ENCODE assay signal across 20 cellular contexts in the genomic region with DNA sequence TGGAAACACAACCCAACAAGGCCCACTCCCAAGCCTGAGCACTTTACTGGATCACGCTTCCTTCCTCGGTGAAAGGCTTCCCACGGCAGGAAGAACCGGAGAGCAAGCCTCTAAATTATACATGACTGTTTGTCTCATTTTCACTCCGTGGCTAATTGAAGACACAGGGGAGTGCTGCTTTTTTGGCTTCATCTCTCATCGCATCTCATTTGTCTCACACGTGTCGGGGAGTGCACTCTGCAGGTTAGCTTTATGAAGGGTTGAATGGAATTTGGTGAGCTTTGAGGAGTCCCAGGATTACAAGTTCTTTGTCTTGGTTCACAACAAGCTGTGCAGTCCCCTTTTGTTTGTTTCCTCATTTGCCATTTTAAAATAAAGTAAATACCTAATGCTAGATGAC.
"Had no signal": no experiment of that assay in that cellular context is flagged by ENCODE, and none has a peak within 500 bp of the region (broad histone marks: within the 10 kb centered on the region; RNA-seq: fewer than 3 reads in every experiment).

No MANE protein-coding gene starts in this region.

- H3K4me1 Mint-ChIP-seq: activated naive CD4-positive, alpha-beta T cell treated with anti-CD3 and anti-CD28 coated beads, Interleukin-2, amount 10 ng/mL, durations not matched to agents 7 days and 5 days; stimulated activated memory B cell treated with anti-CD40 and anti-IgM and Interleukin-4, amounts not matched to agents 10 μg/mL and 1 μg/mL and 100 μg/mL, for 72 hours had no signal

- H3K27me3 Mint-ChIP-seq: activated naive CD4-positive, alpha-beta T cell treated with anti-CD3 and anti-CD28 coated beads, Interleukin-2, amount 10 ng/mL, durations not matched to agents 7 days and 5 days; dendritic cell treated with granulocyte-macrophage colony-stimulating factor and Interleukin-4, amounts not matched to agents 40 ng/mL and 50 ng/mL, for 4 days; natural killer cell treated with Interleukin-12 subunit alpha and Interleukin-12 subunit beta and Interleukin-15 and Interleukin-18, amount 100 ng/mL, for 72 hours; stimulated activated memory B cell treated with anti-CD40 and anti-IgM and Interleukin-4, amounts not matched to agents 10 μg/mL and 1 μg/mL and 100 μg/mL, for 72 hours had no signal

- H3K27me3 ChIP-seq: esophagus muscularis mucosa, sigmoid colon, stomach, vagina had no signal

- H3K36me3 Mint-ChIP-seq: activated naive CD4-positive, alpha-beta T cell treated with anti-CD3 and anti-CD28 coated beads, Interleukin-2, amount 10 ng/mL, durations not matched to agents 7 days and 5 days; natural killer cell treated with Interleukin-12 subunit alpha and Interleukin-12 subunit beta and Interleukin-15 and Interleukin-18, amount 100 ng/mL, for 72 hours; stimulated activated memory B cell treated with anti-CD40 and anti-IgM and Interleukin-4, amounts not matched to agents 10 μg/mL and 1 μg/mL and 100 μg/mL, for 72 hours had no signal

- H3K27ac Mint-ChIP-seq: activated naive CD4-positive, alpha-beta T cell treated with anti-CD3 and anti-CD28 coated beads, Interleukin-2, amount 10 ng/mL, durations not matched to agents 7 days and 5 days; activated T-cell treated with anti-CD3 and anti-CD28 coated beads, Interleukin-2, amount 50 U/mL, for 72 hours; dendritic cell treated with granulocyte-macrophage colony-stimulating factor and Interleukin-4, amounts not matched to agents 40 ng/mL and 50 ng/mL, for 4 days; natural killer cell treated with Interleukin-12 subunit alpha and Interleukin-12 subunit beta and Interleukin-15 and Interleukin-18, amount 100 ng/mL, for 72 hours; stimulated activated memory B cell treated with anti-CD40 and anti-IgM and Interleukin-4, amounts not matched to agents 10 μg/mL and 1 μg/mL and 100 μg/mL, for 72 hours; T-helper 1 cell treated with Interleukin-12 subunit alpha and Interleukin-12 subunit beta and Interleukin-4 antibody, amounts not matched to agents 30 μg/mL and 1 μg/mL, for 36 hours had no signal

- H3K36me3 ChIP-seq: esophagus muscularis mucosa, sigmoid colon, stomach, vagina had no signal

- DNase-seq: activated CD4-positive, alpha-beta T cell treated with anti-CD3 and anti-CD28 coated beads for 4 hours; activated CD4-positive, alpha-beta T cell treated with anti-CD3 and anti-CD28 coated beads, Interleukin-2, amount 50 U/mL, for 48 hours; activated CD4-positive, CD25-positive, alpha-beta regulatory T cell; activated effector memory CD4-positive, alpha-beta T cell treated with Interleukin-2 at 50 U/mL for 16 hours; activated naive CD4-positive, alpha-beta T cell treated with anti-CD3 and anti-CD28 coated beads, Interleukin-2, amount 10 ng/mL, durations not matched to agents 7 days and 5 days; activated T-cell treated with anti-CD3 and anti-CD28 coated beads, Interleukin-2, amount 50 U/mL, for 72 hours; amygdala; effector memory CD4-positive, alpha-beta T cell; posterior cingulate gyrus; sigmoid colon; stimulated activated CD4-positive, alpha-beta T cell treated with anti-CD3 and anti-CD28 coated beads, Interleukin-15, amount 100 ng/mL, for 24 hours; stomach; trophoblast cell had no signal

- H3K4me1 ChIP-seq: vagina had no signal

- H3K4me3 Mint-ChIP-seq: activated naive CD4-positive, alpha-beta T cell treated with anti-CD3 and anti-CD28 coated beads, Interleukin-2, amount 10 ng/mL, durations not matched to agents 7 days and 5 days; activated T-cell treated with anti-CD3 and anti-CD28 coated beads, Interleukin-2, amount 50 U/mL, for 72 hours; dendritic cell treated with granulocyte-macrophage colony-stimulating factor and Interleukin-4, amounts not matched to agents 40 ng/mL and 50 ng/mL, for 4 days; natural killer cell treated with Interleukin-12 subunit alpha and Interleukin-12 subunit beta and Interleukin-15 and Interleukin-18, amount 100 ng/mL, for 72 hours; stimulated activated memory B cell treated with anti-CD40 and anti-IgM and Interleukin-4, amounts not matched to agents 10 μg/mL and 1 μg/mL and 100 μg/mL, for 72 hours; T-helper 1 cell treated with Interleukin-12 subunit alpha and Interleukin-12 subunit beta and Interleukin-4 antibody, amounts not matched to agents 30 μg/mL and 1 μg/mL, for 36 hours had no signal

- H3K4me3 ChIP-seq: esophagus muscularis mucosa, sigmoid colon, smooth muscle cell, stomach, vagina had no signal

- H3K9me3 ChIP-seq: esophagus muscularis mucosa, sigmoid colon, stomach, vagina had no signal

- H3K9me3 Mint-ChIP-seq: activated naive CD4-positive, alpha-beta T cell treated with anti-CD3 and anti-CD28 coated beads, Interleukin-2, amount 10 ng/mL, durations not matched to agents 7 days and 5 days; activated T-cell treated with anti-CD3 and anti-CD28 coated beads, Interleukin-2, amount 50 U/mL, for 72 hours; T-helper 1 cell treated with Interleukin-12 subunit alpha and Interleukin-12 subunit beta and Interleukin-4 antibody, amounts not matched to agents 30 μg/mL and 1 μg/mL, for 36 hours had no signal

- H3K4me2 ChIP-seq: smooth muscle cell had no signal

- H3K27ac ChIP-seq: esophagus muscularis mucosa, sigmoid colon, stomach, vagina had no signal
